ENCODE assay signal across 31 cellular contexts in genomic region chr2:239095475-239095874, GRCh38.
"Had no signal": no experiment of that assay in that cellular context is flagged by ENCODE, and none has a peak within 500 bp of the region (broad histone marks: within the 10 kb centered on the region; RNA-seq: fewer than 3 reads in every experiment).

No MANE protein-coding gene starts in this region.

- DNase-seq: activated CD4-positive, alpha-beta memory T cell treated with anti-CD3 and anti-CD28 coated beads for 36 hours; activated CD4-positive, alpha-beta T cell treated with anti-CD3 and anti-CD28 coated beads for 36 hours; activated CD4-positive, alpha-beta T cell treated with anti-CD3 and anti-CD28 coated beads, Interleukin-2, amount 10 ng/mL, durations not matched to agents 24 days and 14 days; activated CD4-positive, CD25-positive, alpha-beta regulatory T cell; activated CD4-positive, CD25-positive, alpha-beta regulatory T cell treated with anti-CD3 and anti-CD28 coated beads, Interleukin-2, amount 50 U/mL, for 72 hours; activated CD8-positive, alpha-beta memory T cell treated with anti-CD3 and anti-CD28 coated beads, Interleukin-2, amount 10 ng/mL, durations not matched to agents 7 days and 5 days; activated CD8-positive, alpha-beta memory T cell treated with anti-CD3 and anti-CD28 coated beads, Interleukin-2, amount 50 U/mL, for 4 hours; activated CD8-positive, alpha-beta T cell treated with anti-CD3 and anti-CD28 coated beads, Interleukin-2, amount 10 ng/mL, durations not matched to agents 7 days and 5 days; activated effector memory CD4-positive, alpha-beta T cell treated with anti-CD3 and anti-CD28 coated beads, Interleukin-2, amount 50 U/mL, for 16 hours; activated naive CD4-positive, alpha-beta T cell treated with anti-CD3 and anti-CD28 coated beads for 36 hours; activated naive CD8-positive, alpha-beta T cell treated with anti-CD3 and anti-CD28 coated beads for 36 hours; activated naive CD8-positive, alpha-beta T cell treated with anti-CD3 and anti-CD28 coated beads, Interleukin-2, amount 50 U/mL, for 24 hours; activated T-cell treated with anti-CD3 and anti-CD28 coated beads, Interleukin-2, amount 50 U/mL, for 1 hour; activated T-cell treated with anti-CD3 and anti-CD28 coated beads, Interleukin-2, amount 50 U/mL, for 48 hours; adrenal gland; amygdala; aorta; brain microvascular endothelial cell; cortex of kidney; dermis blood vessel endothelial cell; effector CD4-positive, alpha-beta T cell; effector memory CD8-positive, alpha-beta T cell; erythroblast; esophagus squamous epithelium; foreskin melanocyte; heart right ventricle; T-helper 2 cell had no signal

- H3K79me2 ChIP-seq: hepatocyte had no signal

- H3K27ac ChIP-seq: adrenal gland, brain microvascular endothelial cell, esophagus squamous epithelium, gastroesophageal sphincter, heart right ventricle, hepatocyte had no signal

- FAIRE-seq: bronchial epithelial cell, colon had no signal

- H3K27me3 ChIP-seq: adrenal gland, brain microvascular endothelial cell, esophagus squamous epithelium, gastroesophageal sphincter, heart right ventricle, hepatocyte had no signal

- H3K9me3 ChIP-seq: adrenal gland, esophagus squamous epithelium, gastroesophageal sphincter, heart right ventricle had no signal

- H3K4me2 ChIP-seq: hepatocyte had no signal

- ATAC-seq: activated CD4-positive, alpha-beta T cell treated with anti-CD3 and anti-CD28 coated beads for 36 hours; activated CD8-positive, alpha-beta memory T cell treated with anti-CD3 and anti-CD28 coated beads, Interleukin-2, amount 10 ng/mL, durations not matched to agents 7 days and 5 days; activated CD8-positive, alpha-beta T cell treated with anti-CD3 and anti-CD28 coated beads, Interleukin-2, amount 10 ng/mL, durations not matched to agents 7 days and 5 days; activated naive CD8-positive, alpha-beta T cell treated with anti-CD3 and anti-CD28 coated beads, Interleukin-2, amount 50 U/mL, for 24 hours; effector memory CD8-positive, alpha-beta T cell; gastroesophageal sphincter; heart right ventricle had no signal

- H3K4me1 ChIP-seq: gastroesophageal sphincter, heart right ventricle had no signal

- H2AFZ ChIP-seq: hepatocyte had no signal

- H3K4me3 ChIP-seq: adrenal gland, esophagus squamous epithelium, gastroesophageal sphincter, heart right ventricle, hepatocyte had no signal

- H3K36me3 ChIP-seq: brain microvascular endothelial cell had no signal
